In genomic region chr20:41137412-41138216, GRCh38 we compare ENCODE assay signal across 1 cellular context.
A peak's percentile ranks its signal among the peaks of the same experiment; 100 is the strongest.
TF ChIP-seq lines count a peak whose summit lies in the region.

TSS of gene PLCG1 (plus strand) at chr20:41137543. CDS start at chr20:41137642, 99 bp downstream.

TF ChIP-seq in HepG2, 621 proteins besides CTCF, POLR2A, EP300 and RAD21 (continued from another document and continues in another):
- TF ChIP-seq ZNF609 (CRISPR knock-in tag; IDR thresholded peaks at IDR 0.05; ENCODE audit: borderline replicate concordance) = no peak
- no peak for TF ChIP-seq ATF5 (CRISPR knock-in tag; IDR thresholded peaks at IDR 0.05; ENCODE audit: low read depth)
- TF ChIP-seq ZBTB44 (CRISPR knock-in tag; IDR thresholded peaks at IDR 0.05) = no peak
- TF ChIP-seq ZNF30 (CRISPR knock-in tag; IDR thresholded peaks at IDR 0.05) = peak; percentile 73; the same call in 1 of the 2 replicates
- TF ChIP-seq ZNF605 (CRISPR knock-in tag; IDR thresholded peaks at IDR 0.05) = peak; percentile 32; the same call in 1 of the 2 replicates
- 0 out of 2 replicates have a peak, but pooled peaks have one; percentile 19 for TF ChIP-seq ZNF124 (CRISPR knock-in tag; IDR thresholded peaks at IDR 0.05)
- peak; percentile 17 to 65; a peak in 2 of 4 replicates for TF ChIP-seq HMGXB4 (CRISPR knock-in tag; IDR thresholded peaks at IDR 0.05; ENCODE audit: borderline replicate concordance in 1 of 2, low read depth in 1 of 2)
- TF ChIP-seq MBD4 (IDR thresholded peaks at IDR 0.05; ENCODE audit: borderline replicate concordance, low read length) = no peak
- no peak for TF ChIP-seq ZNF782 (CRISPR knock-in tag; IDR thresholded peaks at IDR 0.05; ENCODE audit: borderline replicate concordance)
- no peak for TF ChIP-seq GZF1 (CRISPR knock-in tag; IDR thresholded peaks at IDR 0.05)
- 0 out of 2 replicates have a peak, but pooled peaks have one; percentile 23 for TF ChIP-seq ZBTB3 (CRISPR knock-in tag; IDR thresholded peaks at IDR 0.05; ENCODE audit: borderline replicate concordance, low read depth)
- peak; percentile 80; the same call in 1 of the 2 replicates for TF ChIP-seq AHR (CRISPR knock-in tag; IDR thresholded peaks at IDR 0.05)
- no peak; the same call in none of the 2 replicates for TF ChIP-seq ZNF879 (CRISPR knock-in tag; IDR thresholded peaks at IDR 0.05)
- no peak; the same call in 1 of the 2 replicates for TF ChIP-seq MEIS1 (CRISPR knock-in tag; IDR thresholded peaks at IDR 0.05; ENCODE audit: borderline replicate concordance)
- TF ChIP-seq ZNF101 (CRISPR knock-in tag; IDR thresholded peaks at IDR 0.05; ENCODE audit: borderline replicate concordance, low read depth) = 0 out of 2 replicates have a peak, but pooled peaks have one; percentile 6
- no peak for TF ChIP-seq ZFP36L1 (CRISPR knock-in tag; IDR thresholded peaks at IDR 0.05)
- no peak for TF ChIP-seq TRAFD1 (CRISPR knock-in tag; IDR thresholded peaks at IDR 0.05; ENCODE audit: borderline replicate concordance)
- peak; percentile 46; the same call in 1 of the 2 replicates for TF ChIP-seq ZNF547 (CRISPR knock-in tag; IDR thresholded peaks at IDR 0.05)
- TF ChIP-seq THAP8 (CRISPR knock-in tag; IDR thresholded peaks at IDR 0.05; ENCODE audit: borderline replicate concordance) = 0 out of 2 replicates have a peak, but pooled peaks have one; percentile 73
- TF ChIP-seq ZNF790 (CRISPR knock-in tag; IDR thresholded peaks at IDR 0.05; ENCODE audit: borderline replicate concordance) = no peak
- peak; percentile 76 for TF ChIP-seq KMT2A (CRISPR knock-in tag; IDR thresholded peaks at IDR 0.05)
- no peak for TF ChIP-seq REST (IDR thresholded peaks at IDR 0.05; ENCODE audit: borderline replicate concordance in 1 of 2, low read depth in 1 of 2, low read length in 2 of 2)
- TF ChIP-seq ARNT (IDR thresholded peaks at IDR 0.05) = no peak
- peak; percentile 52 for TF ChIP-seq HNRNPLL (IDR thresholded peaks at IDR 0.05; ENCODE audit: low read depth, low read length, poor library complexity, severe bottlenecking)
- 0 out of 2 replicates have a peak, but pooled peaks have one; percentile 84 for TF ChIP-seq MTF2 (CRISPR knock-in tag; IDR thresholded peaks at IDR 0.05; ENCODE audit: borderline replicate concordance)
- 0 out of 2 replicates have a peak, but pooled peaks have one; percentile 50 for TF ChIP-seq ZNF235 (CRISPR knock-in tag; IDR thresholded peaks at IDR 0.05; ENCODE audit: borderline replicate concordance)
- TF ChIP-seq GATAD1 (CRISPR knock-in tag; IDR thresholded peaks at IDR 0.05) = peak; percentile 61
- TF ChIP-seq TFE3 (CRISPR knock-in tag; IDR thresholded peaks at IDR 0.05) = peak; percentile 95
- peak; percentile 44; the same call in 1 of the 2 replicates for TF ChIP-seq FOXO1 (CRISPR knock-in tag; IDR thresholded peaks at IDR 0.05)
- TF ChIP-seq ZBTB49 (CRISPR knock-in tag; IDR thresholded peaks at IDR 0.05; ENCODE audit: borderline replicate concordance) = no peak
- TF ChIP-seq ATF4 (CRISPR knock-in tag; IDR thresholded peaks at IDR 0.05) = no peak
